In the genomic region with DNA sequence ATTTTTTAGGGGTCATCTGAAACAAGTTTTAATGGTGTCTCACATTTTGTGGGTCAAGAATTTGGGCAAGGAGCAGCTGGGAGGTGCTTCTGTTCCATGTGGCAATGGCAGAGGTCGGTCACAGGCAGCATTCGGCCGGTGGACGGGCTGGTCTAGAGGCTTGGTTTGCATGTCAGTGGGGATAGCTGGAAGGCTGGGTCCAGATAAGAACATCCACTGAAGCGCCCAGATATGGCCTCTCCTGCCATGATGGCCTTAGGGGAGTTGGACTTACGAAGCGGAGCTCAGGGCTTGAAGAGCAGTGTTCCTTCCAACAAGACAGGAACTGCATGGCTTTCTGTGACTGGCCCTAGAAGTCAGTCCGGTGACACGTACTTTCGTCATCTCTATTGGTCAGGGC, we compare ENCODE assay signal across 32 cellular contexts.
"Had no signal": no experiment of that assay in that cellular context is flagged by ENCODE, and none has a peak within 500 bp of the region (broad histone marks: within the 10 kb centered on the region; RNA-seq: fewer than 3 reads in every experiment).

No MANE protein-coding gene starts in this region.

- H3K36me3 Mint-ChIP-seq: activated naive CD4-positive, alpha-beta T cell treated with anti-CD3 and anti-CD28 coated beads, Interleukin-2, amount 10 ng/mL, durations not matched to agents 7 days and 5 days; activated naive CD4-positive, alpha-beta T cell treated with anti-CD3 and anti-CD28 coated beads, Interleukin-2, amount 50 U/mL, for 24 hours; activated naive CD8-positive, alpha-beta T cell; activated naive CD8-positive, alpha-beta T cell treated with anti-CD3 and anti-CD28 coated beads, Interleukin-2, amount 10 ng/mL, durations not matched to agents 7 days and 5 days; T-cell had no signal

- H3K4me1 Mint-ChIP-seq: activated CD4-positive, alpha-beta memory T cell treated with anti-CD3 and anti-CD28 coated beads, Interleukin-2, amount 10 ng/mL, durations not matched to agents 7 days and 5 days; activated CD4-positive, alpha-beta T cell treated with anti-CD3 and anti-CD28 coated beads, Interleukin-2, amount 10 ng/mL, durations not matched to agents 24 days and 14 days; activated naive CD4-positive, alpha-beta T cell treated with anti-CD3 and anti-CD28 coated beads, Interleukin-2, amount 10 ng/mL, durations not matched to agents 7 days and 5 days; activated naive CD4-positive, alpha-beta T cell treated with anti-CD3 and anti-CD28 coated beads, Interleukin-2, amount 50 U/mL, for 24 hours; activated naive CD8-positive, alpha-beta T cell treated with anti-CD3 and anti-CD28 coated beads, Interleukin-2, amount 10 ng/mL, durations not matched to agents 7 days and 5 days; activated naive CD8-positive, alpha-beta T cell treated with anti-CD3 and anti-CD28 coated beads, Interleukin-2, amount 50 U/mL, for 24 hours; T-cell had no signal

- H3K27me3 Mint-ChIP-seq: activated B cell treated with CpG ODN at 0.5 μM for 24 hours; activated naive CD8-positive, alpha-beta T cell; activated naive CD8-positive, alpha-beta T cell treated with anti-CD3 and anti-CD28 coated beads, Interleukin-2, amount 50 U/mL, for 24 hours; T-cell had no signal

- H3K9me3 ChIP-seq: ascending aorta had no signal

- H3K27ac ChIP-seq: ascending aorta, VCaP had no signal

- FAIRE-seq: bronchial epithelial cell, TTC549 had no signal

- H3K27ac Mint-ChIP-seq: activated B cell treated with CpG ODN at 0.5 μM for 24 hours; activated CD4-positive, alpha-beta memory T cell treated with anti-CD3 and anti-CD28 coated beads, Interleukin-2, amount 10 ng/mL, durations not matched to agents 7 days and 5 days; activated CD4-positive, alpha-beta T cell treated with anti-CD3 and anti-CD28 coated beads, Interleukin-2, amount 10 ng/mL, durations not matched to agents 24 days and 14 days; activated CD8-positive, alpha-beta T cell treated with anti-CD3 and anti-CD28 coated beads, Interleukin-2, amount 10 ng/mL, durations not matched to agents 7 days and 5 days; activated naive CD4-positive, alpha-beta T cell treated with anti-CD3 and anti-CD28 coated beads, Interleukin-2, amount 10 ng/mL, durations not matched to agents 7 days and 5 days; activated naive CD4-positive, alpha-beta T cell treated with anti-CD3 and anti-CD28 coated beads, Interleukin-2, amount 50 U/mL, for 24 hours; activated naive CD8-positive, alpha-beta T cell; activated naive CD8-positive, alpha-beta T cell treated with anti-CD3 and anti-CD28 coated beads, Interleukin-2, amount 10 ng/mL, durations not matched to agents 7 days and 5 days; activated naive CD8-positive, alpha-beta T cell treated with anti-CD3 and anti-CD28 coated beads, Interleukin-2, amount 50 U/mL, for 24 hours; activated T-cell treated with anti-CD3 and anti-CD28 coated beads, Interleukin-2, amount 50 U/mL, for 24 hours; activated T-helper 2 cell treated with anti-CD3 and anti-CD28 coated beads, Interferon-gamma antibody, Interleukin-2, Interleukin-4, amounts not matched to agents 10 μg/mL and 5 μg/mL and 100 μg/mL, durations not matched to agents 14 hours and 24 hours and 36 hours; brain; T-cell; T-helper 2 cell treated with Interferon-gamma antibody and Interleukin-4, amounts not matched to agents 5 μg/mL and 100 μg/mL, for 36 hours had no signal

- ATAC-seq: activated CD8-positive, alpha-beta T cell treated with anti-CD3 and anti-CD28 coated beads, Interleukin-2, amount 10 ng/mL, durations not matched to agents 7 days and 5 days; activated naive CD8-positive, alpha-beta T cell treated with anti-CD3 and anti-CD28 coated beads, Interleukin-2, amount 50 U/mL, for 24 hours; T-cell had no signal

- DNase-seq: activated B cell treated with CpG ODN at 0.5 μM for 24 hours; activated CD4-positive, alpha-beta memory T cell treated with anti-CD3 and anti-CD28 coated beads, Interleukin-2, amount 10 ng/mL, durations not matched to agents 7 days and 5 days; activated CD4-positive, alpha-beta T cell treated with anti-CD3 and anti-CD28 coated beads for 4 hours; activated CD4-positive, alpha-beta T cell treated with anti-CD3 and anti-CD28 coated beads, Interleukin-2, amount 10 ng/mL, durations not matched to agents 24 days and 14 days; activated CD4-positive, alpha-beta T cell treated with anti-CD3 and anti-CD28 coated beads, Interleukin-2, amount 50 U/mL, for 1 hour; activated CD4-positive, alpha-beta T cell treated with anti-CD3 and anti-CD28 coated beads, Interleukin-2, amount 50 U/mL, for 4 hours; activated CD4-positive, CD25-positive, alpha-beta regulatory T cell treated with anti-CD3 and anti-CD28 coated beads, Interleukin-2, amount 50 U/mL, for 72 hours; activated CD8-positive, alpha-beta memory T cell treated with anti-CD3 and anti-CD28 coated beads, Interleukin-2, amount 50 U/mL, for 4 hours; activated CD8-positive, alpha-beta T cell treated with anti-CD3 and anti-CD28 coated beads, Interleukin-2, amount 10 ng/mL, durations not matched to agents 7 days and 5 days; activated effector memory CD4-positive, alpha-beta T cell treated with Interleukin-2 at 50 U/mL for 16 hours; activated gamma-delta T cell; activated naive CD4-positive, alpha-beta T cell treated with anti-CD3 and anti-CD28 coated beads, Interleukin-2, amount 10 ng/mL, durations not matched to agents 7 days and 5 days; activated naive CD4-positive, alpha-beta T cell treated with Interleukin-2 at 50 U/mL for 16 hours; activated naive CD8-positive, alpha-beta T cell treated with anti-CD3 and anti-CD28 coated beads, Interleukin-2, amount 10 ng/mL, durations not matched to agents 7 days and 5 days; activated naive CD8-positive, alpha-beta T cell treated with anti-CD3 and anti-CD28 coated beads, Interleukin-2, amount 50 U/mL, for 24 hours; activated T-cell treated with anti-CD3 and anti-CD28 coated beads, Interleukin-2, amount 50 U/mL, for 24 hours; activated T-cell treated with anti-CD3 and anti-CD28 coated beads, Interleukin-2, amount 50 U/mL, for 48 hours; amygdala; anterior cingulate cortex; central memory CD4-positive, alpha-beta T cell; T-cell; T-helper 2 cell; T-helper 9 cell had no signal

- H3K4me1 ChIP-seq: ascending aorta had no signal

- H3K9me3 Mint-ChIP-seq: activated CD4-positive, alpha-beta memory T cell treated with anti-CD3 and anti-CD28 coated beads, Interleukin-2, amount 10 ng/mL, durations not matched to agents 7 days and 5 days; activated CD4-positive, alpha-beta T cell treated with anti-CD3 and anti-CD28 coated beads, Interleukin-2, amount 10 ng/mL, durations not matched to agents 24 days and 14 days; activated naive CD4-positive, alpha-beta T cell treated with anti-CD3 and anti-CD28 coated beads, Interleukin-2, amount 10 ng/mL, durations not matched to agents 7 days and 5 days; activated naive CD4-positive, alpha-beta T cell treated with anti-CD3 and anti-CD28 coated beads, Interleukin-2, amount 50 U/mL, for 24 hours; activated naive CD8-positive, alpha-beta T cell treated with anti-CD3 and anti-CD28 coated beads, Interleukin-2, amount 50 U/mL, for 24 hours; activated T-helper 2 cell treated with anti-CD3 and anti-CD28 coated beads, Interferon-gamma antibody, Interleukin-2, Interleukin-4, amounts not matched to agents 10 μg/mL and 5 μg/mL and 100 μg/mL, durations not matched to agents 14 hours and 24 hours and 36 hours had no signal

- H3K4me3 ChIP-seq: ascending aorta had no signal

- H3K27me3 ChIP-seq: ascending aorta had no signal

- H3K4me3 Mint-ChIP-seq: activated B cell treated with CpG ODN at 0.5 μM for 24 hours; activated CD4-positive, alpha-beta memory T cell treated with anti-CD3 and anti-CD28 coated beads, Interleukin-2, amount 10 ng/mL, durations not matched to agents 7 days and 5 days; activated CD4-positive, alpha-beta T cell treated with anti-CD3 and anti-CD28 coated beads, Interleukin-2, amount 10 ng/mL, durations not matched to agents 24 days and 14 days; activated CD8-positive, alpha-beta T cell treated with anti-CD3 and anti-CD28 coated beads, Interleukin-2, amount 10 ng/mL, durations not matched to agents 7 days and 5 days; activated naive CD4-positive, alpha-beta T cell treated with anti-CD3 and anti-CD28 coated beads, Interleukin-2, amount 10 ng/mL, durations not matched to agents 7 days and 5 days; activated naive CD4-positive, alpha-beta T cell treated with anti-CD3 and anti-CD28 coated beads, Interleukin-2, amount 50 U/mL, for 24 hours; activated naive CD8-positive, alpha-beta T cell; activated naive CD8-positive, alpha-beta T cell treated with anti-CD3 and anti-CD28 coated beads, Interleukin-2, amount 10 ng/mL, durations not matched to agents 7 days and 5 days; activated naive CD8-positive, alpha-beta T cell treated with anti-CD3 and anti-CD28 coated beads, Interleukin-2, amount 50 U/mL, for 24 hours; activated T-cell treated with anti-CD3 and anti-CD28 coated beads, Interleukin-2, amount 50 U/mL, for 24 hours; brain; T-cell; T-helper 2 cell treated with Interferon-gamma antibody and Interleukin-4, amounts not matched to agents 5 μg/mL and 100 μg/mL, for 36 hours had no signal
